In the genomic region with DNA sequence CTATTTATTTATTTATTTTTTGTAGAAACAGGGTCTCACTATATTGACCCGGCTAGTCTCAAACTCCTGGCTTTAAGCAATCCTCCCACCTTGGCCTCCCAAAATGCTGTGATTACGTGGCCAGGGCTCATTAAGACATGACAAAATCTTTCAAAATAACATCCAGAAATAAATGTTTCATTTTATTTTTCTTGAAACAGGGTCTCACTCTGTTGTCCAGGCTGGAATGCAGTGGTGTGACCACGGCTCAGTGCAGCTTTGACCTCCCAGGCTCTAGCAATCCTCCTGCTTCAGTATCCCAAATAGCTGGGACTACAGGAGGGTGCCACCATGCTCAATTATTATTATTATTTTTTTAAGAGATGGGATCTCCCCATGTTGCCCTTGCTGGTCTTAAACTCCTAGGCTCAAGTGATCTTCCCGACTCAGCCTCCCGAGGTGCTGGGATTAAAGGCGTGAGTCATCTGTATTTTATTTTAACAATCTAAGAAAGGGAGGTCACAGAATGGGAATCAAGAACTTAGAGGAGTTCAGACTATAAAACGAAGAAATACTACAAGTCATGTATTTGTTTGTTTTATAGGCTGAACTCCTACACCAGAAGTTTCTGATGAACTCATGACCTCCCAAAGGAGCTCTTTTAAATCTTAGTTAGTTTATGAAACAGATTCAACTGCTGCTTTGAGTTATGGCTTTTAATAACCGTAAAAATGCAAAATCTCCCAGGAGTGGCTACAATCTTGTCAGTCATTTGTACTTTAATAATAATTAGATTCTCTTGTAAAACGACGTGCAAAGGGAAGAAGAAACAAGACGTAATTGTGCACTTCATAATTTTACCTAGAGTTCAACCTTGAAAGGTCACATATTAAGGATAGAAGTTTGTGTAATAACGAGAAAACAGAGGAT, we compare ENCODE assay signal across 14 cellular contexts. TPM values are rescaled to one million over a fixed set of nuclear protein-coding genes. Genes with fewer than 3 reads are reported as not detected.
DNase-seq lines count a peak whose midpoint lies in the region; ATAC-seq, FAIRE-seq and TF ChIP-seq lines count a peak whose summit lies in the region.
"Had no signal": no experiment of that assay in that cellular context is flagged by ENCODE, and none has a peak within 500 bp of the region (broad histone marks: within the 10 kb centered on the region; RNA-seq: fewer than 3 reads in every experiment).

No MANE protein-coding gene starts in this region.

- H3K79me2 ChIP-seq in endothelial cell of umbilical vein (ENCODE audit: control insufficient read depth, insufficient read depth, low read length): peaks cover 25% of the 10 kb centered on the region

- H3K27me3 Mint-ChIP-seq in T-helper 1 cell treated with Interleukin-12 subunit alpha and Interleukin-12 subunit beta and Interleukin-4 antibody, amounts not matched to agents 30 μg/mL and 1 μg/mL, for 36 hours (ENCODE audit: low read depth): peaks cover 8% of the 10 kb centered on the region

- H3K9me1 ChIP-seq in endothelial cell of umbilical vein (replicated peaks; ENCODE audit: control insufficient read depth, extremely low read depth, insufficient read depth, low read length): peaks cover under 1% of the 10 kb centered on the region

- peaks cover 15% of the 10 kb centered on the region for H3K4me1 Mint-ChIP-seq in T-helper 1 cell treated with Interleukin-12 subunit alpha and Interleukin-12 subunit beta and Interleukin-4 antibody, amounts not matched to agents 30 μg/mL and 1 μg/mL, for 36 hours (ENCODE audit: low read depth)

- H3K4me1 ChIP-seq in endothelial cell of umbilical vein (ENCODE audit: control insufficient read depth, extremely low read depth, insufficient read depth, low read length) (peaks cover 9% of the 10 kb centered on the region), small intestine (ENCODE audit: control insufficient read depth in 2 of 2, insufficient read depth in 1 of 2, low read depth in 1 of 2, low read length in 1 of 2) (no peaks in the 10 kb centered on the region)

- no peaks in the 10 kb centered on the region for H3K9me3 ChIP-seq in MG63
- no peaks in the 10 kb centered on the region for H3K9me3 ChIP-seq in endothelial cell of umbilical vein (replicated peaks; ENCODE audit: control insufficient read depth, insufficient read depth, low read length)
- no peaks in the 10 kb centered on the region for H3K9me3 ChIP-seq in small intestine (ENCODE audit: control insufficient read depth, low read depth)

- H4K20me1 ChIP-seq in endothelial cell of umbilical vein (replicated peaks; ENCODE audit: control insufficient read depth, extremely low read depth, insufficient read depth, low read length): no peaks in the 10 kb centered on the region

- H3K27ac Mint-ChIP-seq in T-helper 1 cell treated with Interleukin-12 subunit alpha and Interleukin-12 subunit beta and Interleukin-4 antibody, amounts not matched to agents 30 μg/mL and 1 μg/mL, for 36 hours: no peak overlapping the region

- H3K27me3 ChIP-seq in MG63 (no peaks in the 10 kb centered on the region), endothelial cell of umbilical vein (ENCODE audit: control insufficient read depth in 2 of 2, insufficient read depth in 2 of 2, low read length in 2 of 2) (peaks cover 0 to 8% of the 10 kb centered on the region in 2 experiments), small intestine (ENCODE audit: control insufficient read depth in 2 of 2, insufficient read depth in 2 of 2, low read length in 2 of 2) (no peaks in the 10 kb centered on the region)

- H3K27ac ChIP-seq in endothelial cell of umbilical vein (ENCODE audit: insufficient read depth, low read depth, low read length): no peak overlapping the region
- H3K27ac ChIP-seq in small intestine (ENCODE audit: low read depth in 1 of 2, low read length in 1 of 2): peak overlapping the region in 1 of 2 donors; percentile 36
- H3K27ac ChIP-seq: 22Rv1 had no signal

- no peak for TF ChIP-seq CTCF in endothelial cell of umbilical vein (IDR thresholded peaks at IDR 0.05; ENCODE audit: extremely low read depth in 1 of 2, insufficient read depth in 1 of 2, low read depth in 1 of 2, low read length in 2 of 2)

- peak overlapping the region; percentile 76 for H3K4me2 ChIP-seq in endothelial cell of umbilical vein (ENCODE audit: insufficient read depth, low read length)

- CTCF ChIA-PET in endothelial cell of umbilical vein (lab: Charles Lee): interaction anchor here (0.8 kb wide), 1 partner anchor 34 kb away, joined by 4 read pairs; no protein-coding TSS in a partner anchor

- H3K9ac ChIP-seq in endothelial cell of umbilical vein (replicated peaks; ENCODE audit: extremely low read depth, insufficient read depth, low read length): no peak overlapping the region

- TF ChIP-seq POLR2A in endothelial cell of umbilical vein (IDR thresholded peaks at IDR 0.05; ENCODE audit: low read depth, low read length): no peak

- POLR2A ChIA-PET in endothelial cell of umbilical vein (lab: Charles Lee): no interaction called here

- DNase-seq in T-helper 1 cell: no peak
- peak; percentile 35 for DNase-seq in MG63
- peak; percentile 10 for DNase-seq in endothelial cell of umbilical vein (ENCODE audit: low read depth, low spot score)
- DNase-seq in small intestine: peak; percentile 58
- no peak for DNase-seq in effector CD4-positive, alpha-beta T cell
- DNase-seq: anterior cingulate cortex, DMS79, NCI-H1930 had no signal

- dilution Hi-C loops in endothelial cell of umbilical vein (cut with MboI; ENCODE audit: extremely low pct_ligation_motif_present, low sequenced_read_pairs): no loop called here

- H3K9me3 Mint-ChIP-seq in T-helper 1 cell treated with Interleukin-12 subunit alpha and Interleukin-12 subunit beta and Interleukin-4 antibody, amounts not matched to agents 30 μg/mL and 1 μg/mL, for 36 hours: peaks cover 15% of the 10 kb centered on the region

- intact Hi-C loops in endothelial cell of umbilical vein (cut with micrococcal nuclease): no loop called here

- H2AFZ ChIP-seq in endothelial cell of umbilical vein (ENCODE audit: low read depth, low read length): no peak overlapping the region

- peaks cover 4% of the 10 kb centered on the region for H3K36me3 Mint-ChIP-seq in T-helper 1 cell treated with Interleukin-12 subunit alpha and Interleukin-12 subunit beta and Interleukin-4 antibody, amounts not matched to agents 30 μg/mL and 1 μg/mL, for 36 hours (ENCODE audit: low read depth)

- peak overlapping the region; percentile 33 for H3K4me3 Mint-ChIP-seq in T-helper 1 cell treated with Interleukin-12 subunit alpha and Interleukin-12 subunit beta and Interleukin-4 antibody, amounts not matched to agents 30 μg/mL and 1 μg/mL, for 36 hours

- FAIRE-seq in endothelial cell of umbilical vein (lab: Jason Lieb, UNC) (no peak), small intestine (lab: Jason Lieb, UNC) (no peak)
- FAIRE-seq: islet of Langerhans had no signal

- WGBS in small intestine, 3 donors: 43 to 73% (median 52%) methylated on average over 12 of the region's 12 CpGs

- BruUV-seq in endothelial cell of umbilical vein (replicated peaks; lab: Mats Ljungman, UMichigan): no TSS peak

- H3K36me3 ChIP-seq in MG63: peaks cover 4% of the 10 kb centered on the region; the same call in 1 of the 2 replicates
- no peaks in the 10 kb centered on the region for H3K36me3 ChIP-seq in endothelial cell of umbilical vein (ENCODE audit: control insufficient read depth in 2 of 2, extremely low read depth in 1 of 2, insufficient read depth in 2 of 2, low read length in 2 of 2)
- no peaks in the 10 kb centered on the region for H3K36me3 ChIP-seq in small intestine (ENCODE audit: control insufficient read depth in 2 of 2, insufficient read depth in 2 of 2, low read length in 2 of 2)

- H3K4me3 ChIP-seq in MG63: peak overlapping the region; percentile 86
- no peak overlapping the region for H3K4me3 ChIP-seq in endothelial cell of umbilical vein (replicated peaks in 1 of 3; ENCODE audit: insufficient read depth in 1 of 3, low read depth in 1 of 3, low read length in 3 of 3)
- H3K4me3 ChIP-seq in small intestine (ENCODE audit: low read depth in 1 of 2, low read length in 2 of 2): no peak overlapping the region

- no peak for ATAC-seq in HG02571 (IDR thresholded peaks at IDR 0.05; ENCODE audit: unreplicated experiment)
- no peak for ATAC-seq in GM19467 (IDR thresholded peaks at IDR 0.05; ENCODE audit: unreplicated experiment)
- ATAC-seq: esophagus mucosa had no signal

TF ChIP-seq in endothelial cell of umbilical vein, 7 proteins besides CTCF, POLR2A, EP300 and RAD21 (continues in another document):
- no peak for TF ChIP-seq JUN (IDR thresholded peaks at IDR 0.05; ENCODE audit: borderline replicate concordance, insufficient read depth, insufficient read length, low read depth)
- TF ChIP-seq GATA2 (IDR thresholded peaks at IDR 0.05; ENCODE audit: insufficient read depth, insufficient read length, low read depth, low read length): no peak
- no peak for TF ChIP-seq MYC (IDR thresholded peaks at IDR 0.05; ENCODE audit: low read depth, low read length)
- no peak for TF ChIP-seq POLR2AphosphoS5 (IDR thresholded peaks at IDR 0.05; ENCODE audit: insufficient read depth, low read depth, low read length)
- TF ChIP-seq EZH2 (IDR thresholded peaks at IDR 0.05; ENCODE audit: borderline replicate concordance, low read depth, low read length, severe bottlenecking): no peak

RNA-seq across cellular contexts. Expression of a gene that starts 2.1 kb away (rescaled TPM):
- total RNA-seq in MG63 (2014; rRNA removed; shearing (Covaris generic); ENCODE audit: low replicate concordance): 32.9 and 49.1 TPM in 2 replicates
- total RNA-seq in endothelial cell of umbilical vein: 68.8 and 72.5 TPM in 2 replicates
- polyA plus RNA-seq in endothelial cell of umbilical vein (15.7 and 22.5 TPM in 2 replicates), small intestine (10 to 100 TPM; 12.7 to 27.3 (median 13.8) TPM)
- polyA plus RNA-seq in endothelial cell of umbilical vein (2011; cell fraction: cytosol; rRNA removed): 23.6 and 26.5 TPM in 2 replicates
- 41.3 and 45.2 TPM in 2 replicates for polyA plus RNA-seq in endothelial cell of umbilical vein (2011; cell fraction: nucleus; rRNA removed)
- polyA plus RNA-seq in endothelial cell of umbilical vein (2012): 54.3 and 64.4 TPM in 2 replicates
- 68.1 and 74.1 TPM in 2 replicates for polyA minus RNA-seq in endothelial cell of umbilical vein
- polyA minus RNA-seq in endothelial cell of umbilical vein (2011; cell fraction: cytosol; rRNA and poly(A)+ RNA removed): 28.9 TPM
- polyA minus RNA-seq in endothelial cell of umbilical vein (2011; cell fraction: nucleus; rRNA and poly(A)+ RNA removed): 47.7 and 51.8 TPM in 2 replicates

RNA-seq across cellular contexts. Expression of a gene that starts 33.3 kb away (rescaled TPM):
- 4.3 and 5.0 TPM in 2 replicates for total RNA-seq in MG63 (2014; rRNA removed; shearing (Covaris generic); ENCODE audit: low replicate concordance)
- 6.7 and 9.6 TPM in 2 replicates for total RNA-seq in endothelial cell of umbilical vein
- polyA plus RNA-seq in endothelial cell of umbilical vein (2.2 and 3.4 TPM in 2 replicates), small intestine (10 to 100 TPM in 2 of 3 donors, 1 to 10 TPM in 1; 4.9 to 20.8 (median 10.7) TPM)
- 3.7 and 4.3 TPM in 2 replicates for polyA plus RNA-seq in endothelial cell of umbilical vein (2011; cell fraction: cytosol; rRNA removed)
- 15.2 and 20.1 TPM in 2 replicates for polyA plus RNA-seq in endothelial cell of umbilical vein (2011; cell fraction: nucleus; rRNA removed)
- 7.6 and 9.2 TPM in 2 replicates for polyA plus RNA-seq in endothelial cell of umbilical vein (2012)
- 3.3 and 4.6 TPM in 2 replicates for polyA minus RNA-seq in endothelial cell of umbilical vein
- polyA minus RNA-seq in endothelial cell of umbilical vein (2011; cell fraction: cytosol; rRNA and poly(A)+ RNA removed): 1.7 TPM
- polyA minus RNA-seq in endothelial cell of umbilical vein (2011; cell fraction: nucleus; rRNA and poly(A)+ RNA removed): 6.0 and 6.7 TPM in 2 replicates

Comparison
In these comparisons a context has a peak if more than half of its experiments do, and no peak if none do; other contexts are left out.
1. DNase-seq: peak in MG63 (single experiment), endothelial cell of umbilical vein (single experiment) and small intestine (single experiment); none in T-helper 1 cell (0 of 5) and effector CD4-positive, alpha-beta T cell (single experiment).